ENCODE assay signal across 1 cellular context in the genomic region with DNA sequence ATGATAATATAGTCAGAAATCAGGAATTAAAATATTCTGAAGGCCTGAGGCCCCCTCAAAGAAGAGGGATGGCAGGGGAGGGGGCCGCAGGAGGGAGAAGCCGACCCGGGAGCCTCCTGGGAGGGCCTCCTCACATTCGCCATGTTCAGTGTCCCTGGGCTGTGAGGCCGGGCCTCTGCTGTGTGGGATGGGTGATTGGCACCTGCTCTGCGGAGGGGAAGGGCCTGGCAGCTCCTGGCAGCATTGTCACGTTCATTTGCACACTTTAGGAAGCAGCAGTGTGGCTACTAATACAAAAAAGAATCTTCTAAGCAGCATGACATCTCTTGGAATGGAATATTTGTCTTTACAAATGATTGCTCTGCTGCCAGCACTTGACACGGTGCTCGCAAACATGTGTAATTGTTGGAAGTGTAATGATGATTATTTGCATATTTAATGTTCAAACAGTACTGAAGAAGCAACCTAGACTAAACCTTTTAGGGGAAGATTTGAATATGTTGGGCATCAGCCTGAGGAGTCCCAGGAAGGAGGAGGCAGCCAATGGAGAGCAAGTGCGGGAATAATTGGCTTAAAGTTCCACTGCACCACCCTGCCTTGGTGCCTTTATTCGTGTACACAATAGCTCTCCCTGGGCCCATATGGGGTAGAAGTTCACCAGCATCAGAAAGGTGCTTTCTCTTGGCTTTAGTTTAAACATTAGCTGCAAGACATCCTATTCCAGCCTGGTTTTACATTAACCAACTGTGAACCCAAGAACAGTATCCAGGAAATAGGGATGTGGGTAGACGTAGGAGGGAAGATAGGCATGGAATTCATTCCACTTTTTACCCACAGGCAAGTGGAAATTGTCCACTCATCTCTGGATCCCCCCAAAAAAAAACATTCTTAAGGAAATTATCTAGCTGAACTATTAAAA.
TF ChIP-seq lines count a peak whose summit lies in the region.

No MANE protein-coding gene starts in this region.

TF ChIP-seq in HepG2, 621 proteins besides CTCF, POLR2A, EP300 and RAD21 (continued from another document):
- TF ChIP-seq, protein P1, sequence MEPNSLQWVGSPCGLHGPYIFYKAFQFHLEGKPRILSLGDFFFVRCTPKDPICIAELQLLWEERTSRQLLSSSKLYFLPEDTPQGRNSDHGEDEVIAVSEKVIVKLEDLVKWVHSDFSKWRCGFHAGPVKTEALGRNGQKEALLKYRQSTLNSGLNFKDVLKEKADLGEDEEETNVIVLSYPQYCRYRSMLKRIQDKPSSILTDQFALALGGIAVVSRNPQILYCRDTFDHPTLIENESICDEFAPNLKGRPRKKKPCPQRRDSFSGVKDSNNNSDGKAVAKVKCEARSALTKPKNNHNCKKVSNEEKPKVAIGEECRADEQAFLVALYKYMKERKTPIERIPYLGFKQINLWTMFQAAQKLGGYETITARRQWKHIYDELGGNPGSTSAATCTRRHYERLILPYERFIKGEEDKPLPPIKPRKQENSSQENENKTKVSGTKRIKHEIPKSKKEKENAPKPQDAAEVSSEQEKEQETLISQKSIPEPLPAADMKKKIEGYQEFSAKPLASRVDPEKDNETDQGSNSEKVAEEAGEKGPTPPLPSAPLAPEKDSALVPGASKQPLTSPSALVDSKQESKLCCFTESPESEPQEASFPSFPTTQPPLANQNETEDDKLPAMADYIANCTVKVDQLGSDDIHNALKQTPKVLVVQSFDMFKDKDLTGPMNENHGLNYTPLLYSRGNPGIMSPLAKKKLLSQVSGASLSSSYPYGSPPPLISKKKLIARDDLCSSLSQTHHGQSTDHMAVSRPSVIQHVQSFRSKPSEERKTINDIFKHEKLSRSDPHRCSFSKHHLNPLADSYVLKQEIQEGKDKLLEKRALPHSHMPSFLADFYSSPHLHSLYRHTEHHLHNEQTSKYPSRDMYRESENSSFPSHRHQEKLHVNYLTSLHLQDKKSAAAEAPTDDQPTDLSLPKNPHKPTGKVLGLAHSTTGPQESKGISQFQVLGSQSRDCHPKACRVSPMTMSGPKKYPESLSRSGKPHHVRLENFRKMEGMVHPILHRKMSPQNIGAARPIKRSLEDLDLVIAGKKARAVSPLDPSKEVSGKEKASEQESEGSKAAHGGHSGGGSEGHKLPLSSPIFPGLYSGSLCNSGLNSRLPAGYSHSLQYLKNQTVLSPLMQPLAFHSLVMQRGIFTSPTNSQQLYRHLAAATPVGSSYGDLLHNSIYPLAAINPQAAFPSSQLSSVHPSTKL (CRISPR knock-in tag; IDR thresholded peaks at IDR 0.05): peak; percentile 37; the same call in 1 of the 2 replicates
- TF ChIP-seq SOX13 (IDR thresholded peaks at IDR 0.05) (no peak), SOX13 (CRISPR knock-in tag; conservative IDR thresholded peaks at IDR 0.05 in 1 of 2, IDR thresholded peaks at IDR 0.05 in 1 of 2) (peak in 1 of 2 experiments; percentile 51; a peak in 2 of 4 replicates), SMYD3 (CRISPR knock-in tag; IDR thresholded peaks at IDR 0.05) (no peak), KDM4B (CRISPR knock-in tag; IDR thresholded peaks at IDR 0.05) (no peak), YEATS4 (CRISPR knock-in tag; IDR thresholded peaks at IDR 0.05; ENCODE audit: borderline replicate concordance) (no peak), NFYB (CRISPR knock-in tag; IDR thresholded peaks at IDR 0.05) (peak; percentile 50; the same call in 1 of the 2 replicates), ZNF644 (CRISPR knock-in tag; IDR thresholded peaks at IDR 0.05; ENCODE audit: low read depth) (peak; percentile 64; the same call in 1 of the 2 replicates), PPARG (CRISPR knock-in tag; conservative IDR thresholded peaks at IDR 0.05) (peak; percentile 43; the same call in 1 of the 2 replicates), PAXIP1 (CRISPR knock-in tag; conservative IDR thresholded peaks at IDR 0.05) (peak; percentile 48), RXRB (CRISPR knock-in tag; IDR thresholded peaks at IDR 0.05; ENCODE audit: borderline replicate concordance) (peak; percentile 28; the same call in 1 of the 2 replicates), HNF1B (CRISPR knock-in tag; IDR thresholded peaks at IDR 0.05) (peak; percentile 92), ELF3 (CRISPR knock-in tag; IDR thresholded peaks at IDR 0.05) (peak; percentile 65), ZNF652 (CRISPR knock-in tag; IDR thresholded peaks at IDR 0.05; ENCODE audit: borderline replicate concordance, low read depth) (0 out of 2 replicates have a peak, but pooled peaks have one; percentile 43), PHF20 (CRISPR knock-in tag; IDR thresholded peaks at IDR 0.05) (no peak), HDAC2 (CRISPR knock-in tag; IDR thresholded peaks at IDR 0.05) (peak; percentile 47; the same call in 1 of the 2 replicates), BCL6 (CRISPR knock-in tag; IDR thresholded peaks at IDR 0.05) (peak; percentile 78), ZNF451 (CRISPR knock-in tag; IDR thresholded peaks at IDR 0.05) (no peak), ZMYM4 (CRISPR knock-in tag; IDR thresholded peaks at IDR 0.05) (0 out of 2 replicates have a peak, but pooled peaks have one; percentile 35), GABPA (IDR thresholded peaks at IDR 0.05; ENCODE audit: low read depth, low read length) (no peak), GABPA (CRISPR knock-in tag; IDR thresholded peaks at IDR 0.05; ENCODE audit: low read depth) (peak; percentile 39; the same call in 1 of the 2 replicates), HDAC1 (CRISPR knock-in tag; IDR thresholded peaks at IDR 0.05) (0 out of 2 replicates have a peak, but pooled peaks have one; percentile 27), SOX6 (IDR thresholded peaks at IDR 0.05) (no peak), SOX6 (CRISPR knock-in tag; IDR thresholded peaks at IDR 0.05) (peak; percentile 66), HNF4A (CRISPR knock-in tag; IDR thresholded peaks at IDR 0.05) (peak; percentile 33), MAFF (IDR thresholded peaks at IDR 0.05; ENCODE audit: low read depth, low read length) (no peak), RXRA (CRISPR knock-in tag; IDR thresholded peaks at IDR 0.05) (no peak), DBP (CRISPR knock-in tag; IDR thresholded peaks at IDR 0.05; ENCODE audit: not compliant biosample characterization) (no peak), ZNF879 (CRISPR knock-in tag; IDR thresholded peaks at IDR 0.05) (no peak), SOX5 (CRISPR knock-in tag; IDR thresholded peaks at IDR 0.05; ENCODE audit: borderline replicate concordance) (peak; percentile 45; the same call in 1 of the 2 replicates), ZNF792 (CRISPR knock-in tag; IDR thresholded peaks at IDR 0.05) (0 out of 2 replicates have a peak, but pooled peaks have one; percentile 45), LCORL (IDR thresholded peaks at IDR 0.05) (no peak), LCORL (CRISPR knock-in tag; IDR thresholded peaks at IDR 0.05) (peak; percentile 48; the same call in 1 of the 2 replicates)
- TF ChIP-seq, protein P2, sequence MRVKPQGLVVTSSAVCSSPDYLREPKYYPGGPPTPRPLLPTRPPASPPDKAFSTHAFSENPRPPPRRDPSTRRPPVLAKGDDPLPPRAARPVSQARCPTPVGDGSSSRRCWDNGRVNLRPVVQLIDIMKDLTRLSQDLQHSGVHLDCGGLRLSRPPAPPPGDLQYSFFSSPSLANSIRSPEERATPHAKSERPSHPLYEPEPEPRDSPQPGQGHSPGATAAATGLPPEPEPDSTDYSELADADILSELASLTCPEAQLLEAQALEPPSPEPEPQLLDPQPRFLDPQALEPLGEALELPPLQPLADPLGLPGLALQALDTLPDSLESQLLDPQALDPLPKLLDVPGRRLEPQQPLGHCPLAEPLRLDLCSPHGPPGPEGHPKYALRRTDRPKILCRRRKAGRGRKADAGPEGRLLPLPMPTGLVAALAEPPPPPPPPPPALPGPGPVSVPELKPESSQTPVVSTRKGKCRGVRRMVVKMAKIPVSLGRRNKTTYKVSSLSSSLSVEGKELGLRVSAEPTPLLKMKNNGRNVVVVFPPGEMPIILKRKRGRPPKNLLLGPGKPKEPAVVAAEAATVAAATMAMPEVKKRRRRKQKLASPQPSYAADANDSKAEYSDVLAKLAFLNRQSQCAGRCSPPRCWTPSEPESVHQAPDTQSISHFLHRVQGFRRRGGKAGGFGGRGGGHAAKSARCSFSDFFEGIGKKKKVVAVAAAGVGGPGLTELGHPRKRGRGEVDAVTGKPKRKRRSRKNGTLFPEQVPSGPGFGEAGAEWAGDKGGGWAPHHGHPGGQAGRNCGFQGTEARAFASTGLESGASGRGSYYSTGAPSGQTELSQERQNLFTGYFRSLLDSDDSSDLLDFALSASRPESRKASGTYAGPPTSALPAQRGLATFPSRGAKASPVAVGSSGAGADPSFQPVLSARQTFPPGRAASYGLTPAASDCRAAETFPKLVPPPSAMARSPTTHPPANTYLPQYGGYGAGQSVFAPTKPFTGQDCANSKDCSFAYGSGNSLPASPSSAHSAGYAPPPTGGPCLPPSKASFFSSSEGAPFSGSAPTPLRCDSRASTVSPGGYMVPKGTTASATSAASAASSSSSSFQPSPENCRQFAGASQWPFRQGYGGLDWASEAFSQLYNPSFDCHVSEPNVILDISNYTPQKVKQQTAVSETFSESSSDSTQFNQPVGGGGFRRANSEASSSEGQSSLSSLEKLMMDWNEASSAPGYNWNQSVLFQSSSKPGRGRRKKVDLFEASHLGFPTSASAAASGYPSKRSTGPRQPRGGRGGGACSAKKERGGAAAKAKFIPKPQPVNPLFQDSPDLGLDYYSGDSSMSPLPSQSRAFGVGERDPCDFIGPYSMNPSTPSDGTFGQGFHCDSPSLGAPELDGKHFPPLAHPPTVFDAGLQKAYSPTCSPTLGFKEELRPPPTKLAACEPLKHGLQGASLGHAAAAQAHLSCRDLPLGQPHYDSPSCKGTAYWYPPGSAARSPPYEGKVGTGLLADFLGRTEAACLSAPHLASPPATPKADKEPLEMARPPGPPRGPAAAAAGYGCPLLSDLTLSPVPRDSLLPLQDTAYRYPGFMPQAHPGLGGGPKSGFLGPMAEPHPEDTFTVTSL (CRISPR knock-in tag; IDR thresholded peaks at IDR 0.05; ENCODE audit: borderline replicate concordance): 0 out of 2 replicates have a peak, but pooled peaks have one; percentile 30
